Comparison of ENCODE assay signal across 1 cellular context in the genomic region with DNA sequence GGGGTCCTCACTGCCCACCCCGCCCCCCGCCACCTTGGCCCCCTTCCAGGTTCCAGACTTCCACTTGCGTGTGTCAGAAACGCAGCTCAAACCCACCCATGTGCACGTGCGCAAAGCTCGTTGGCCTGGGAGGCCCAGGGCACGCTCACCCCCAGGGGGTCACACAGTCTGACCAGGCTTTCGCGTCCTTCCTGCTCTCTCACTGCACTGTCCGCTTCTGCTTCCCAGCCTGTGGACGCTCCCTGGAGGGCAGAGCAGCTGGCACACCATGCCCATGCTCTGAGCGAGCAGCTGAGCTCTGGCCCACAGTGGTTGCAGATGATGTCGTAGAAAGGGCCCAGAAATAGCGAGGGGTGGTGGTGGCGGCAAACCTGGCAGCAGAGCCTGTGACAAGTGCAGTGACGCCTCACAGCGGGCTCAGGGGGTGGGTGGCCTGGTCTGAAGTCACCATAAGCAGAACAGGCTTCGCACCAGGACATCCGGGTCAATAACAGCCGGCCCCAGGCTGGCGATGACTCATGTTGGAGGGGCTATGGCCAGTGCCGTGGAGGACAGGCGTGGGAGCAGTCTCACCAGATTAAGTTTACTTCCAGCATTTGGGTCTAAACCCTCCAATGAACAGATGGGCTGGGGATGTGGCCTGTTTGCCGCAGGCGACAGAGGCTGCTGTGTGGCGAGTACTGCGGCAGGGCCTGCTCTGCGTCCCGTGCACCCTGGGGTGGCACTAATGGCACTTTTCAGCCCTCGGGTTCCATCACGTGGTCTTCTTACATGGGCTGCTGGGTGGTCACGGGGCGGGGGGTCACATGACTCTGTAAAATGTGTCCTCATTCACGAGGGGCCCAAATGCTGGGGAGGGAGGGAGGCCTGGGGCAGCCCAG.
TF ChIP-seq lines count a peak whose summit lies in the region.

No MANE protein-coding gene starts in this region.

TF ChIP-seq in K562, 482 proteins besides CTCF, POLR2A, EP300 and RAD21 (continued from another document and continues in another):
- TF ChIP-seq, protein P1, sequence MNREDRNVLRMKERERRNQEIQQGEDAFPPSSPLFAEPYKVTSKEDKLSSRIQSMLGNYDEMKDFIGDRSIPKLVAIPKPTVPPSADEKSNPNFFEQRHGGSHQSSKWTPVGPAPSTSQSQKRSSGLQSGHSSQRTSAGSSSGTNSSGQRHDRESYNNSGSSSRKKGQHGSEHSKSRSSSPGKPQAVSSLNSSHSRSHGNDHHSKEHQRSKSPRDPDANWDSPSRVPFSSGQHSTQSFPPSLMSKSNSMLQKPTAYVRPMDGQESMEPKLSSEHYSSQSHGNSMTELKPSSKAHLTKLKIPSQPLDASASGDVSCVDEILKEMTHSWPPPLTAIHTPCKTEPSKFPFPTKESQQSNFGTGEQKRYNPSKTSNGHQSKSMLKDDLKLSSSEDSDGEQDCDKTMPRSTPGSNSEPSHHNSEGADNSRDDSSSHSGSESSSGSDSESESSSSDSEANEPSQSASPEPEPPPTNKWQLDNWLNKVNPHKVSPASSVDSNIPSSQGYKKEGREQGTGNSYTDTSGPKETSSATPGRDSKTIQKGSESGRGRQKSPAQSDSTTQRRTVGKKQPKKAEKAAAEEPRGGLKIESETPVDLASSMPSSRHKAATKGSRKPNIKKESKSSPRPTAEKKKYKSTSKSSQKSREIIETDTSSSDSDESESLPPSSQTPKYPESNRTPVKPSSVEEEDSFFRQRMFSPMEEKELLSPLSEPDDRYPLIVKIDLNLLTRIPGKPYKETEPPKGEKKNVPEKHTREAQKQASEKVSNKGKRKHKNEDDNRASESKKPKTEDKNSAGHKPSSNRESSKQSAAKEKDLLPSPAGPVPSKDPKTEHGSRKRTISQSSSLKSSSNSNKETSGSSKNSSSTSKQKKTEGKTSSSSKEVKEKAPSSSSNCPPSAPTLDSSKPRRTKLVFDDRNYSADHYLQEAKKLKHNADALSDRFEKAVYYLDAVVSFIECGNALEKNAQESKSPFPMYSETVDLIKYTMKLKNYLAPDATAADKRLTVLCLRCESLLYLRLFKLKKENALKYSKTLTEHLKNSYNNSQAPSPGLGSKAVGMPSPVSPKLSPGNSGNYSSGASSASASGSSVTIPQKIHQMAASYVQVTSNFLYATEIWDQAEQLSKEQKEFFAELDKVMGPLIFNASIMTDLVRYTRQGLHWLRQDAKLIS (CRISPR knock-in tag; IDR thresholded peaks at IDR 0.05): no peak
- TF ChIP-seq MYC (IDR thresholded peaks at IDR 0.05; ENCODE audit: low read depth, low read length) (0 out of 2 replicates have a peak, but pooled peaks have one; percentile 11), MYC (CRISPR knock-in tag; IDR thresholded peaks at IDR 0.05; ENCODE audit: borderline replicate concordance, low read depth) (no peak), NELFE (IDR thresholded peaks at IDR 0.05; ENCODE audit: insufficient read depth, insufficient read length) (no peak), ZNF41 (CRISPR knock-in tag; conservative IDR thresholded peaks at IDR 0.05) (no peak), ZNF12 (CRISPR knock-in tag; IDR thresholded peaks at IDR 0.05) (0 out of 2 replicates have a peak, but pooled peaks have one; percentile 28), PHF20 (IDR thresholded peaks at IDR 0.05; ENCODE audit: partially characterized antibody) (no peak), PRMT5 (CRISPR knock-in tag; IDR thresholded peaks at IDR 0.05) (no peak), MTA2 (IDR thresholded peaks at IDR 0.05; ENCODE audit: low read depth) (peak; percentile 22; the same call in 1 of the 2 replicates), SUPT5H (IDR thresholded peaks at IDR 0.05) (peak; percentile 62), CTBP1 (IDR thresholded peaks at IDR 0.05; ENCODE audit: borderline replicate concordance) (peak; percentile 31; the same call in 1 of the 2 replicates), SNRNP70 (optimal IDR thresholded peaks at IDR 0.05; ENCODE audit: low read depth, low read length) (no peak), PHF8 (IDR thresholded peaks at IDR 0.05; ENCODE audit: borderline replicate concordance, low read length) (peak; percentile 16; the same call in 1 of the 2 replicates), DIDO1 (tag; IDR thresholded peaks at IDR 0.05; ENCODE audit: low read depth) (0 out of 2 replicates have a peak, but pooled peaks have one; percentile 18), SRSF7 (optimal IDR thresholded peaks at IDR 0.05; ENCODE audit: low read depth, low read length) (no peak), ZNF586 (CRISPR knock-in tag; conservative IDR thresholded peaks at IDR 0.05) (no peak), ZNF184 (CRISPR knock-in tag; IDR thresholded peaks at IDR 0.05) (no peak), POLR3A (IDR thresholded peaks at IDR 0.05; ENCODE audit: borderline replicate concordance, extremely low read depth, insufficient read depth, insufficient read length) (no peak), MCM2 (IDR thresholded peaks at IDR 0.05; ENCODE audit: low read depth) (no peak), NR4A1 (CRISPR knock-in tag; IDR thresholded peaks at IDR 0.05) (no peak), NR4A1 (tag; IDR thresholded peaks at IDR 0.05) (no peak), TEAD4 (IDR thresholded peaks at IDR 0.05; ENCODE audit: low read length) (no peak; the same call in 1 of the 2 replicates), TEAD4 (CRISPR knock-in tag; IDR thresholded peaks at IDR 0.05; ENCODE audit: borderline replicate concordance) (no peak), FOXP1 (CRISPR knock-in tag; IDR thresholded peaks at IDR 0.05) (0 out of 2 replicates have a peak, but pooled peaks have one; percentile 15), ZNF57 (CRISPR knock-in tag; IDR thresholded peaks at IDR 0.05) (no peak), GTF2E2 (tag; IDR thresholded peaks at IDR 0.05) (no peak), ZNF121 (CRISPR knock-in tag; conservative IDR thresholded peaks at IDR 0.05) (no peak), NCOR1 (IDR thresholded peaks at IDR 0.05) (no peak), ZC3H4 (CRISPR knock-in tag; IDR thresholded peaks at IDR 0.05; ENCODE audit: borderline replicate concordance) (no peak), ZNF347 (CRISPR knock-in tag; IDR thresholded peaks at IDR 0.05; ENCODE audit: low read depth) (no peak), MCM3 (IDR thresholded peaks at IDR 0.05) (no peak), WHSC1 (IDR thresholded peaks at IDR 0.05; ENCODE audit: low read length) (no peak), ZFP30 (CRISPR knock-in tag; IDR thresholded peaks at IDR 0.05; ENCODE audit: borderline replicate concordance) (no peak), LARP7 (IDR thresholded peaks at IDR 0.05) (no peak), OTX1 (CRISPR knock-in tag; IDR thresholded peaks at IDR 0.05) (no peak), ZNF24 (IDR thresholded peaks at IDR 0.05) (no peak), TAF7 (tag; IDR thresholded peaks at IDR 0.05) (no peak), C11orf30 (IDR thresholded peaks at IDR 0.05; ENCODE audit: low read depth) (no peak), NCOA6 (IDR thresholded peaks at IDR 0.05) (no peak), ZNF79 (CRISPR knock-in tag; IDR thresholded peaks at IDR 0.05; ENCODE audit: low read depth) (no peak), ARNT (IDR thresholded peaks at IDR 0.05) (no peak), YY1 (IDR thresholded peaks at IDR 0.05; ENCODE audit: borderline replicate concordance in 1 of 3, control insufficient read depth in 1 of 3, extremely low read depth in 1 of 3, insufficient read depth in 3 of 3, insufficient read length in 1 of 3, insufficient replicate concordance in 2 of 3, low read depth in 1 of 3, low read length in 2 of 3) (peak in 1 of 3 experiments; percentile 22)
- TF ChIP-seq, protein P2, sequence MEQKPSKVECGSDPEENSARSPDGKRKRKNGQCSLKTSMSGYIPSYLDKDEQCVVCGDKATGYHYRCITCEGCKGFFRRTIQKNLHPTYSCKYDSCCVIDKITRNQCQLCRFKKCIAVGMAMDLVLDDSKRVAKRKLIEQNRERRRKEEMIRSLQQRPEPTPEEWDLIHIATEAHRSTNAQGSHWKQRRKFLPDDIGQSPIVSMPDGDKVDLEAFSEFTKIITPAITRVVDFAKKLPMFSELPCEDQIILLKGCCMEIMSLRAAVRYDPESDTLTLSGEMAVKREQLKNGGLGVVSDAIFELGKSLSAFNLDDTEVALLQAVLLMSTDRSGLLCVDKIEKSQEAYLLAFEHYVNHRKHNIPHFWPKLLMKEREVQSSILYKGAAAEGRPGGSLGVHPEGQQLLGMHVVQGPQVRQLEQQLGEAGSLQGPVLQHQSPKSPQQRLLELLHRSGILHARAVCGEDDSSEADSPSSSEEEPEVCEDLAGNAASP (IDR thresholded peaks at IDR 0.05): no peak
- TF ChIP-seq, protein P3, sequence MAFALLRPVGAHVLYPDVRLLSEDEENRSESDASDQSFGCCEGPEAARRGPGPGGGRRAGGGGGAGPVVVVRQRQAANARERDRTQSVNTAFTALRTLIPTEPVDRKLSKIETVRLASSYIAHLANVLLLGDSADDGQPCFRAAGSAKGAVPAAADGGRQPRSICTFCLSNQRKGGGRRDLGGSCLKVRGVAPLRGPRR (CRISPR knock-in tag; IDR thresholded peaks at IDR 0.05): no peak
- TF ChIP-seq, protein P4, sequence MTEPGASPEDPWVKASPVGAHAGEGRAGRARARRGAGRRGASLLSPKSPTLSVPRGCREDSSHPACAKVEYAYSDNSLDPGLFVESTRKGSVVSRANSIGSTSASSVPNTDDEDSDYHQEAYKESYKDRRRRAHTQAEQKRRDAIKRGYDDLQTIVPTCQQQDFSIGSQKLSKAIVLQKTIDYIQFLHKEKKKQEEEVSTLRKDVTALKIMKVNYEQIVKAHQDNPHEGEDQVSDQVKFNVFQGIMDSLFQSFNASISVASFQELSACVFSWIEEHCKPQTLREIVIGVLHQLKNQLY (CRISPR knock-in tag; conservative IDR thresholded peaks at IDR 0.05): no peak
- TF ChIP-seq, protein P5, sequence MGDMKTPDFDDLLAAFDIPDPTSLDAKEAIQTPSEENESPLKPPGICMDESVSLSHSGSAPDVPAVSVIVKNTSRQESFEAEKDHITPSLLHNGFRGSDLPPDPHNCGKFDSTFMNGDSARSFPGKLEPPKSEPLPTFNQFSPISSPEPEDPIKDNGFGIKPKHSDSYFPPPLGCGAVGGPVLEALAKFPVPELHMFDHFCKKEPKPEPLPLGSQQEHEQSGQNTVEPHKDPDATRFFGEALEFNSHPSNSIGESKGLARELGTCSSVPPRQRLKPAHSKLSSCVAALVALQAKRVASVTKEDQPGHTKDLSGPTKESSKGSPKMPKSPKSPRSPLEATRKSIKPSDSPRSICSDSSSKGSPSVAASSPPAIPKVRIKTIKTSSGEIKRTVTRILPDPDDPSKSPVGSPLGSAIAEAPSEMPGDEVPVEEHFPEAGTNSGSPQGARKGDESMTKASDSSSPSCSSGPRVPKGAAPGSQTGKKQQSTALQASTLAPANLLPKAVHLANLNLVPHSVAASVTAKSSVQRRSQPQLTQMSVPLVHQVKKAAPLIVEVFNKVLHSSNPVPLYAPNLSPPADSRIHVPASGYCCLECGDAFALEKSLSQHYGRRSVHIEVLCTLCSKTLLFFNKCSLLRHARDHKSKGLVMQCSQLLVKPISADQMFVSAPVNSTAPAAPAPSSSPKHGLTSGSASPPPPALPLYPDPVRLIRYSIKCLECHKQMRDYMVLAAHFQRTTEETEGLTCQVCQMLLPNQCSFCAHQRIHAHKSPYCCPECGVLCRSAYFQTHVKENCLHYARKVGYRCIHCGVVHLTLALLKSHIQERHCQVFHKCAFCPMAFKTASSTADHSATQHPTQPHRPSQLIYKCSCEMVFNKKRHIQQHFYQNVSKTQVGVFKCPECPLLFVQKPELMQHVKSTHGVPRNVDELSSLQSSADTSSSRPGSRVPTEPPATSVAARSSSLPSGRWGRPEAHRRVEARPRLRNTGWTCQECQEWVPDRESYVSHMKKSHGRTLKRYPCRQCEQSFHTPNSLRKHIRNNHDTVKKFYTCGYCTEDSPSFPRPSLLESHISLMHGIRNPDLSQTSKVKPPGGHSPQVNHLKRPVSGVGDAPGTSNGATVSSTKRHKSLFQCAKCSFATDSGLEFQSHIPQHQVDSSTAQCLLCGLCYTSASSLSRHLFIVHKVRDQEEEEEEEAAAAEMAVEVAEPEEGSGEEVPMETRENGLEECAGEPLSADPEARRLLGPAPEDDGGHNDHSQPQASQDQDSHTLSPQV (IDR thresholded peaks at IDR 0.05): peak; percentile 72; the same call in 1 of the 2 replicates
- TF ChIP-seq, protein P6, sequence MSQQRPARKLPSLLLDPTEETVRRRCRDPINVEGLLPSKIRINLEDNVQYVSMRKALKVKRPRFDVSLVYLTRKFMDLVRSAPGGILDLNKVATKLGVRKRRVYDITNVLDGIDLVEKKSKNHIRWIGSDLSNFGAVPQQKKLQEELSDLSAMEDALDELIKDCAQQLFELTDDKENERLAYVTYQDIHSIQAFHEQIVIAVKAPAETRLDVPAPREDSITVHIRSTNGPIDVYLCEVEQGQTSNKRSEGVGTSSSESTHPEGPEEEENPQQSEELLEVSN (IDR thresholded peaks at IDR 0.05; ENCODE audit: borderline replicate concordance in 1 of 2, extremely low read depth in 1 of 2, insufficient read depth in 1 of 2, insufficient read length in 1 of 2, low read depth in 1 of 2, low read length in 1 of 2, poor library complexity in 1 of 2, severe bottlenecking in 1 of 2): peak; percentile 17 to 56
- TF ChIP-seq, protein P7, sequence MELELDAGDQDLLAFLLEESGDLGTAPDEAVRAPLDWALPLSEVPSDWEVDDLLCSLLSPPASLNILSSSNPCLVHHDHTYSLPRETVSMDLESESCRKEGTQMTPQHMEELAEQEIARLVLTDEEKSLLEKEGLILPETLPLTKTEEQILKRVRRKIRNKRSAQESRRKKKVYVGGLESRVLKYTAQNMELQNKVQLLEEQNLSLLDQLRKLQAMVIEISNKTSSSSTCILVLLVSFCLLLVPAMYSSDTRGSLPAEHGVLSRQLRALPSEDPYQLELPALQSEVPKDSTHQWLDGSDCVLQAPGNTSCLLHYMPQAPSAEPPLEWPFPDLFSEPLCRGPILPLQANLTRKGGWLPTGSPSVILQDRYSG (tag; conservative IDR thresholded peaks at IDR 0.05; ENCODE audit: low read depth): no peak
- TF ChIP-seq, protein P8, sequence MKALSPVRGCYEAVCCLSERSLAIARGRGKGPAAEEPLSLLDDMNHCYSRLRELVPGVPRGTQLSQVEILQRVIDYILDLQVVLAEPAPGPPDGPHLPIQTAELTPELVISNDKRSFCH (CRISPR knock-in tag; IDR thresholded peaks at IDR 0.05): no peak
- TF ChIP-seq, protein P8 (tag; IDR thresholded peaks at IDR 0.05): no peak
- TF ChIP-seq, protein P9, sequence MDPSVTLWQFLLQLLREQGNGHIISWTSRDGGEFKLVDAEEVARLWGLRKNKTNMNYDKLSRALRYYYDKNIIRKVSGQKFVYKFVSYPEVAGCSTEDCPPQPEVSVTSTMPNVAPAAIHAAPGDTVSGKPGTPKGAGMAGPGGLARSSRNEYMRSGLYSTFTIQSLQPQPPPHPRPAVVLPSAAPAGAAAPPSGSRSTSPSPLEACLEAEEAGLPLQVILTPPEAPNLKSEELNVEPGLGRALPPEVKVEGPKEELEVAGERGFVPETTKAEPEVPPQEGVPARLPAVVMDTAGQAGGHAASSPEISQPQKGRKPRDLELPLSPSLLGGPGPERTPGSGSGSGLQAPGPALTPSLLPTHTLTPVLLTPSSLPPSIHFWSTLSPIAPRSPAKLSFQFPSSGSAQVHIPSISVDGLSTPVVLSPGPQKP (CRISPR knock-in tag; IDR thresholded peaks at IDR 0.05): no peak
